In the genomic region with DNA sequence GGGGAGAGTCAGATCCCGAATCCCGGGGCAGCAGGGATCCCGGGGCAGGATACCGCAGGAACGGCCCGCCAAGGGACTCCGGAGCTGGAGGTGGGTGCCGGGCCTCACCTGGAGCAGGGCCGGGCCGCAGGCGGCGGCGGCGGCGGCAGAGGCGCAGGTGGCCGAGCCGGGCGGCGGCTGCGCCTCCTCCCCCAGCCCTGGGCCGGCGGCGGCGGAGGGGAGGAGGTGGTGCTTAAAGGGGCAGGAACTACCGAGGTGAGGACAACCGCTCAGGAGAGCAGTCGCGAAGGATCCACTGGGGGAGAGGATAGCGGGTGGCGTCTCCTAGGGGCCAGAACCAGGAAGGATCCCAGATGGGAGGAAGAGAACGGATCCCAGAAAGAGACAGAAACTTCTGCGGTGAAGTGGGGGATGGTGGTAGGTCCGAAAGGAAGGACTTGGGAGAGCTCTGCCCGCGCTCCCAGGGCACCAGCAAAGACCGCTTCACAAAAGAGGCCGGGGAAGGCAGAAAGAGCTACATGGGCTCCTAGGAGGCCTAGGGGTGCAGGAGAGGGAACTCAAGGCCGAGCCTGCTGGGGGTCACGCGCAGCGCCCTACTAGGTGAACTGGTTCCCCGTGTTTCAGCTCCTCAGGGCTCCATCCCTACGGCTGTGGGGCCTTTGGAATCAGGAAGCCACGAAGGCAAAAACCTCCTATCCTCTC, we compare ENCODE assay signal across 8 cellular contexts. TPM values are rescaled to one million over a fixed set of nuclear protein-coding genes. Genes with fewer than 3 reads are reported as not detected.
A peak's percentile ranks its signal among the peaks of the same experiment; 100 is the strongest.
DNase-seq lines count a peak whose midpoint lies in the region; ATAC-seq, FAIRE-seq and TF ChIP-seq lines count a peak whose summit lies in the region.

No MANE protein-coding gene starts in this region.

- no peaks in the 10 kb centered on the region for H4K20me1 ChIP-seq in HepG2 (ENCODE audit: insufficient read depth, low read length)

- H3K27ac ChIP-seq in duodenal mucosa (ENCODE audit: low read depth, low read length) (peak overlapping the region; percentile 98), HepG2 (ENCODE audit: extremely low read length, insufficient read depth, low read length) (peak overlapping the region; percentile 92)

- peaks cover 23 to 25% of the 10 kb centered on the region in 2 donors for H3K36me3 ChIP-seq in duodenal mucosa (ENCODE audit: control insufficient read depth in 1 of 2, insufficient read depth in 2 of 2, low read length in 2 of 2)
- peaks cover 3 to 23% of the 10 kb centered on the region in 2 experiments for H3K36me3 ChIP-seq in HepG2 (replicated peaks in 1 of 2; ENCODE audit: control insufficient read depth in 1 of 2, insufficient read depth in 2 of 2, low read length in 2 of 2)

- in situ Hi-C loops in HepG2 (cut with HindIII; ENCODE audit: extremely low pct_ligation_motif_present, low pct_unique_long_range_greater_than_20kb) = no loop called here

- peak overlapping the region; percentile 81 to 88 for H3K4me3 ChIP-seq in duodenal mucosa (ENCODE audit: low read depth in 1 of 2, low read length in 2 of 2)
- H3K4me3 ChIP-seq in HepG2 (replicated peaks in 1 of 3; ENCODE audit: insufficient read depth in 1 of 3, low read depth in 2 of 3, low read length in 3 of 3) = peak overlapping the region; percentile 68 to 92 (median 80)

- no peak for FAIRE-seq in HepG2 (lab: Jason Lieb, UNC)

- peak; percentile 61 for TF ChIP-seq CTCF in HepG2 (CRISPR knock-in tag; IDR thresholded peaks at IDR 0.05)

- TF ChIP-seq EP300 in HepG2 (IDR thresholded peaks at IDR 0.05; ENCODE audit: low read depth in 2 of 2, low read length in 2 of 2) (no peak), HepG2 (CRISPR knock-in tag; IDR thresholded peaks at IDR 0.05; ENCODE audit: borderline replicate concordance) (no peak; the same call in 1 of the 2 replicates)

- H3K9me3 ChIP-seq in duodenal mucosa (ENCODE audit: control insufficient read depth in 1 of 2, low read length in 2 of 2) (no peaks in the 10 kb centered on the region), HepG2 (ENCODE audit: low read length) (no peaks in the 10 kb centered on the region)

- peaks cover 27% of the 10 kb centered on the region for H3K79me2 ChIP-seq in HepG2 (ENCODE audit: insufficient read depth, low read length)

- POLR2A ChIA-PET in HepG2 (lab: Yijun Ruan, JAX) = interaction anchor here (1.0 to 3.9 kb wide), 11 partner anchors 10 to 414 kb away, joined by 3 to 58 read pairs (median 4); partner anchors contain the start of genes ATP5F1B, NACA, PTGES3 and RBMS2

- H3K4me1 ChIP-seq in duodenal mucosa (ENCODE audit: control insufficient read depth in 1 of 2, insufficient read depth in 2 of 2, low read length in 2 of 2) (peaks cover 41 to 50% of the 10 kb centered on the region in 2 donors), HepG2 (ENCODE audit: insufficient read depth, low read length) (peaks cover 49% of the 10 kb centered on the region)

- no peak overlapping the region for H2AFZ ChIP-seq in HepG2 (ENCODE audit: low read length)

- DNase-seq in 8988T (peak; percentile 92), NCI-H526 treated with DMSO at 0.1 percent for 48 hours (lab: John Stamatoyannopoulos, UW) (peak; percentile 77), HepG2 (ENCODE audit: low spot score) (peak; percentile 75)
- DNase-seq in activated CD4-positive, alpha-beta T cell treated with anti-CD3 and anti-CD28 coated beads, Interleukin-2, amount 50 U/mL, for 48 hours = peak; percentile 71 to 76
- DNase-seq in stimulated activated CD4-positive, alpha-beta T cell treated with anti-CD3 and anti-CD28 coated beads, Interleukin-4, amount 100 ng/mL, for 48 hours (ENCODE audit: low read depth in 2 of 2) = peak; percentile 57 to 67

- BruUV-seq in HepG2 (replicated peaks; lab: Mats Ljungman, UMichigan) = no TSS peak

- ATAC-seq in GM18498 (IDR thresholded peaks at IDR 0.05; ENCODE audit: unreplicated experiment) = peak; percentile 33
- peak; percentile 24 for ATAC-seq in HG03460 (IDR thresholded peaks at IDR 0.05; ENCODE audit: unreplicated experiment)
- peak; percentile 50 for ATAC-seq in HepG2

- H3K27me3 ChIP-seq in duodenal mucosa (ENCODE audit: control insufficient read depth in 1 of 2, insufficient read depth in 2 of 2, low read length in 2 of 2) (no peaks in the 10 kb centered on the region), HepG2 (ENCODE audit: control insufficient read depth in 1 of 2, insufficient read depth in 2 of 2, low read length in 2 of 2) (peaks cover 0 to 3% of the 10 kb centered on the region in 2 experiments; a peak in 1 of 5 replicates)

- 0% methylated on average over 16 of the region's 45 CpGs for WGBS in HepG2 (ENCODE audit: low lambda C conversion rate)

- H3K9ac ChIP-seq in duodenal mucosa (ENCODE audit: low read depth in 1 of 2, low read length in 2 of 2) (peak overlapping the region; percentile 94 to 100), HepG2 (ENCODE audit: insufficient read depth, low read depth, low read length) (peak overlapping the region; percentile 77)

- H3K4me2 ChIP-seq in HepG2 (ENCODE audit: low read depth, low read length) = peak overlapping the region; percentile 100

- CTCF ChIA-PET in HepG2 (lab: Yijun Ruan, JAX; ENCODE audit: low intra/inter-chr PET ratio, low total read pairs) = no interaction called here

- intact Hi-C loops in HepG2 (cut with micrococcal nuclease; ENCODE audit: unreplicated experiment) = no loop called here

- TF ChIP-seq POLR2A in HepG2 (IDR thresholded peaks at IDR 0.05; ENCODE audit: insufficient read depth in 1 of 2, low read depth in 2 of 2, low read length in 2 of 2) = peak in 1 of 2 experiments; percentile 36; a peak in 1 of 4 replicates

- no peak for TF ChIP-seq RAD21 in HepG2 (CRISPR knock-in tag; IDR thresholded peaks at IDR 0.05)

RNA-seq across cellular contexts. Expression of gene BAZ2A, which starts 4.9 kb away (rescaled TPM):
- total RNA-seq in HepG2 (2016; rRNA removed; fragmentation: Illumina TruSeq; extraction: Trizol) = 21.8 and 25.5 TPM in 2 replicates
- total RNA-seq in HepG2 (2016; cell fraction: cytosol; rRNA removed; fragmentation: Illumina TruSeq; extraction: Trizol; ENCODE audit: low read depth) = 7.5 and 9.3 TPM in 2 replicates
- total RNA-seq in HepG2 (2016; cell fraction: insoluble cytoplasmic fraction; rRNA removed; fragmentation: Illumina TruSeq; extraction: Trizol) = 19.6 and 20.3 TPM in 2 replicates
- 10.4 and 11.5 TPM in 2 replicates for total RNA-seq in HepG2 (2016; cell fraction: membrane; rRNA removed; fragmentation: Illumina TruSeq; extraction: Trizol)
- 26.9 and 27.3 TPM in 2 replicates for total RNA-seq in HepG2 (2016; cell fraction: nucleus; rRNA removed; fragmentation: Illumina TruSeq; extraction: Trizol)
- polyA plus RNA-seq in HepG2 (2011; rRNA removed) = 63.5 and 73.5 TPM in 2 replicates
- polyA plus RNA-seq in HepG2 (2011; cell fraction: cytosol; rRNA removed) = 26.0 and 27.6 TPM in 2 replicates
- polyA plus RNA-seq in HepG2 (2011; cell fraction: nucleus; rRNA removed) = 119 and 134 TPM in 2 replicates
- polyA plus RNA-seq in HepG2 (2012) = 46.0 and 50.1 TPM in 2 replicates
- 0.96 and 1.7 TPM in 2 replicates for polyA plus RNA-seq in HepG2 (2016; cell fraction: cytosol; fragmentation: Illumina TruSeq; extraction: Trizol; ENCODE audit: low read depth)
- 18.5 and 25.0 TPM in 2 replicates for polyA plus RNA-seq in HepG2 (2016; cell fraction: insoluble cytoplasmic fraction; fragmentation: Illumina TruSeq; extraction: Trizol; ENCODE audit: low read depth)
- 4.6 and 4.7 TPM in 2 replicates for polyA plus RNA-seq in HepG2 (2016; cell fraction: membrane; fragmentation: Illumina TruSeq; extraction: Trizol; ENCODE audit: low read depth)
- polyA plus RNA-seq in HepG2 (2016; cell fraction: nucleus; fragmentation: Illumina TruSeq; extraction: Trizol; ENCODE audit: insufficient read depth, low read depth) = 52.0 and 52.8 TPM in 2 replicates
- 99.4 and 117 TPM in 2 replicates for polyA minus RNA-seq in HepG2 (2011; rRNA and poly(A)+ RNA removed; ENCODE audit: low replicate concordance)
- 47.0 and 52.8 TPM in 2 replicates for polyA minus RNA-seq in HepG2 (2011; cell fraction: cytosol; rRNA and poly(A)+ RNA removed)
- 86.6 and 108 TPM in 2 replicates for polyA minus RNA-seq in HepG2 (2011; cell fraction: nucleus; rRNA and poly(A)+ RNA removed)

RNA-seq across cellular contexts. Expression of gene ATP5F1B, which starts 10.8 kb away (rescaled TPM):
- 1,051 and 1,399 TPM in 2 replicates for total RNA-seq in HepG2 (2016; rRNA removed; fragmentation: Illumina TruSeq; extraction: Trizol)
- 224 and 228 TPM in 2 replicates for total RNA-seq in HepG2 (2016; cell fraction: cytosol; rRNA removed; fragmentation: Illumina TruSeq; extraction: Trizol; ENCODE audit: low read depth)
- total RNA-seq in HepG2 (2016; cell fraction: insoluble cytoplasmic fraction; rRNA removed; fragmentation: Illumina TruSeq; extraction: Trizol) = 1,021 and 1,411 TPM in 2 replicates
- total RNA-seq in HepG2 (2016; cell fraction: membrane; rRNA removed; fragmentation: Illumina TruSeq; extraction: Trizol) = 344 and 367 TPM in 2 replicates
- 359 and 382 TPM in 2 replicates for total RNA-seq in HepG2 (2016; cell fraction: nucleus; rRNA removed; fragmentation: Illumina TruSeq; extraction: Trizol)
- polyA plus RNA-seq in HepG2 (2011; rRNA removed) = 985 and 1,180 TPM in 2 replicates
- polyA plus RNA-seq in HepG2 (2011; cell fraction: cytosol; rRNA removed) = 961 and 1,057 TPM in 2 replicates
- 521 and 614 TPM in 2 replicates for polyA plus RNA-seq in HepG2 (2011; cell fraction: nucleus; rRNA removed)
- polyA plus RNA-seq in HepG2 (2012) = 690 and 871 TPM in 2 replicates
- polyA plus RNA-seq in HepG2 (2016; cell fraction: cytosol; fragmentation: Illumina TruSeq; extraction: Trizol; ENCODE audit: low read depth) = 156 and 174 TPM in 2 replicates
- 1,081 and 1,136 TPM in 2 replicates for polyA plus RNA-seq in HepG2 (2016; cell fraction: insoluble cytoplasmic fraction; fragmentation: Illumina TruSeq; extraction: Trizol; ENCODE audit: low read depth)
- polyA plus RNA-seq in HepG2 (2016; cell fraction: membrane; fragmentation: Illumina TruSeq; extraction: Trizol; ENCODE audit: low read depth) = 252 and 280 TPM in 2 replicates
- polyA plus RNA-seq in HepG2 (2016; cell fraction: nucleus; fragmentation: Illumina TruSeq; extraction: Trizol; ENCODE audit: insufficient read depth, low read depth) = 530 and 544 TPM in 2 replicates
- polyA minus RNA-seq in HepG2 (2011; rRNA and poly(A)+ RNA removed; ENCODE audit: low replicate concordance) = 2,113 and 3,228 TPM in 2 replicates
- 569 and 591 TPM in 2 replicates for polyA minus RNA-seq in HepG2 (2011; cell fraction: cytosol; rRNA and poly(A)+ RNA removed)
- 160 and 202 TPM in 2 replicates for polyA minus RNA-seq in HepG2 (2011; cell fraction: nucleus; rRNA and poly(A)+ RNA removed)

RNA-seq across cellular contexts. Expression of gene PTGES3, which starts 53.1 kb away (rescaled TPM):
- total RNA-seq in HepG2 (2016; rRNA removed; fragmentation: Illumina TruSeq; extraction: Trizol) = 159 and 290 TPM in 2 replicates
- total RNA-seq in HepG2 (2016; cell fraction: cytosol; rRNA removed; fragmentation: Illumina TruSeq; extraction: Trizol; ENCODE audit: low read depth) = 36.7 and 44.1 TPM in 2 replicates
- 170 and 269 TPM in 2 replicates for total RNA-seq in HepG2 (2016; cell fraction: insoluble cytoplasmic fraction; rRNA removed; fragmentation: Illumina TruSeq; extraction: Trizol)
- 155 and 168 TPM in 2 replicates for total RNA-seq in HepG2 (2016; cell fraction: membrane; rRNA removed; fragmentation: Illumina TruSeq; extraction: Trizol)
- total RNA-seq in HepG2 (2016; cell fraction: nucleus; rRNA removed; fragmentation: Illumina TruSeq; extraction: Trizol) = 118 and 124 TPM in 2 replicates
- polyA plus RNA-seq in HepG2 (2011; rRNA removed) = 43.7 and 54.4 TPM in 2 replicates
- 23.9 and 37.8 TPM in 2 replicates for polyA plus RNA-seq in HepG2 (2011; cell fraction: cytosol; rRNA removed)
- 16.1 and 21.1 TPM in 2 replicates for polyA plus RNA-seq in HepG2 (2011; cell fraction: nucleus; rRNA removed)
- polyA plus RNA-seq in HepG2 (2012) = 244 and 265 TPM in 2 replicates
- polyA plus RNA-seq in HepG2 (2016; cell fraction: cytosol; fragmentation: Illumina TruSeq; extraction: Trizol; ENCODE audit: low read depth) = 58.0 and 58.7 TPM in 2 replicates
- polyA plus RNA-seq in HepG2 (2016; cell fraction: insoluble cytoplasmic fraction; fragmentation: Illumina TruSeq; extraction: Trizol; ENCODE audit: low read depth) = 452 and 465 TPM in 2 replicates
- 140 and 145 TPM in 2 replicates for polyA plus RNA-seq in HepG2 (2016; cell fraction: membrane; fragmentation: Illumina TruSeq; extraction: Trizol; ENCODE audit: low read depth)
- polyA plus RNA-seq in HepG2 (2016; cell fraction: nucleus; fragmentation: Illumina TruSeq; extraction: Trizol; ENCODE audit: insufficient read depth, low read depth) = 228 and 240 TPM in 2 replicates
- 15.3 and 29.9 TPM in 2 replicates for polyA minus RNA-seq in HepG2 (2011; rRNA and poly(A)+ RNA removed; ENCODE audit: low replicate concordance)
- 57.2 and 64.6 TPM in 2 replicates for polyA minus RNA-seq in HepG2 (2011; cell fraction: cytosol; rRNA and poly(A)+ RNA removed)
- 23.0 and 29.1 TPM in 2 replicates for polyA minus RNA-seq in HepG2 (2011; cell fraction: nucleus; rRNA and poly(A)+ RNA removed)

Comparison
In these comparisons a context has a peak if more than half of its experiments do, and no peak if none do; other contexts are left out.
1. Peak in every context shown above with its lines: DNase-seq, ATAC-seq, H3K4me3 ChIP-seq and H3K27ac ChIP-seq.